In genomic region chr3:47250309-47251060, GRCh38 we compare ENCODE assay signal across 9 cellular contexts. TPM values are rescaled to one million over a fixed set of nuclear protein-coding genes. Genes with fewer than 3 reads are reported as not detected.
A peak's percentile ranks its signal among the peaks of the same experiment; 100 is the strongest.
DNase-seq lines count a peak whose midpoint lies in the region; ATAC-seq, FAIRE-seq and TF ChIP-seq lines count a peak whose summit lies in the region.
"Had no signal": no experiment of that assay in that cellular context is flagged by ENCODE, and none has a peak within 500 bp of the region (broad histone marks: within the 10 kb centered on the region; RNA-seq: fewer than 3 reads in every experiment).

No MANE protein-coding gene starts in this region.

- no peak for FAIRE-seq in RCC 7860 (lab: Jason Lieb, UNC)
- FAIRE-seq: A204.1 had no signal

- H3K4me3 ChIP-seq in fibroblast of villous mesenchyme (ENCODE audit: low read depth, low read length) = no peak overlapping the region

- DNase-seq in DMS 273 (lab: John Stamatoyannopoulos, UW; ENCODE audit: unreplicated experiment) (peak; percentile 11), DMS 273 treated with DMSO at 0.1 percent for 48 hours (lab: John Stamatoyannopoulos, UW) (no peak), RCC 7860 (ENCODE audit: low spot score) (peak; percentile 18), fibroblast of villous mesenchyme (ENCODE audit: low read depth) (peak; percentile 47), putamen (ENCODE audit: low spot score) (peak; percentile 13), NCI-H2107 (lab: John Stamatoyannopoulos, UW) (no peak)
- DNase-seq in activated effector memory CD4-positive, alpha-beta T cell treated with Interleukin-2 at 50 U/mL for 16 hours = no peak

- ATAC-seq in HG03108 (IDR thresholded peaks at IDR 0.05; ENCODE audit: unreplicated experiment) = no peak

- peak; percentile 49 for TF ChIP-seq CTCF in fibroblast of villous mesenchyme (IDR thresholded peaks at IDR 0.05; ENCODE audit: insufficient read depth, low read depth, low read length)

RNA-seq across cellular contexts. Expression of gene KIF9, which starts 32.1 kb away (rescaled TPM):
- total RNA-seq in fibroblast of villous mesenchyme = 1.6 and 2.2 TPM in 2 replicates

RNA-seq across cellular contexts. Expression of gene KLHL18, which starts 32.3 kb away (rescaled TPM):
- total RNA-seq in fibroblast of villous mesenchyme = 20.3 and 22.9 TPM in 2 replicates

Comparison
In these comparisons a context has a peak if more than half of its experiments do, and no peak if none do; other contexts are left out.
1. DNase-seq: peak in DMS 273 (single experiment), RCC 7860 (single experiment), fibroblast of villous mesenchyme (single experiment) and putamen (single experiment); none in DMS 273 treated with DMSO at 0.1 percent for 48 hours (single experiment), activated effector memory CD4-positive, alpha-beta T cell treated with Interleukin-2 at 50 U/mL for 16 hours (single experiment) and NCI-H2107 (single experiment).